8 cellular contexts compared by ENCODE assay signal in genomic region chr18:63162271-63163014, GRCh38.
DNase-seq lines count a peak whose midpoint lies in the region; ATAC-seq and TF ChIP-seq lines count a peak whose summit lies in the region.

No MANE protein-coding gene starts in this region.

- peaks cover 28% of the 10 kb centered on the region for H3K4me1 ChIP-seq in lower lobe of right lung

- TF ChIP-seq CTCF in lower lobe of right lung (IDR thresholded peaks at IDR 0.05) = no peak

- POLR2A ChIA-PET in activated CD8-positive, alpha-beta T cell treated with anti-CD3 and anti-CD28 coated beads, Interleukin-2, amount 10 ng/mL, durations not matched to agents 7 days and 5 days (lab: Charles Lee) = interaction anchor here (0.6 to 13.9 kb wide), 18 partner anchors 10 to 259 kb away, joined by 3 to 152 read pairs (median 5); partner anchors contain the start of gene BCL2

- H3K36me3 ChIP-seq in lower lobe of right lung (no peaks in the 10 kb centered on the region), MG63 (no peaks in the 10 kb centered on the region)

- H3K4me3 ChIP-seq in lower lobe of right lung = no peak overlapping the region
- no peak overlapping the region for H3K4me3 ChIP-seq in MG63

- peak overlapping the region; percentile 46 for H3K27ac ChIP-seq in lower lobe of right lung
- no peak overlapping the region for H3K27ac ChIP-seq in caudate nucleus (ENCODE audit: low read depth, low read length)

- no peaks in the 10 kb centered on the region for H3K9me3 Mint-ChIP-seq in activated CD8-positive, alpha-beta T cell treated with anti-CD3 and anti-CD28 coated beads, Interleukin-2, amount 10 ng/mL, durations not matched to agents 7 days and 5 days (ENCODE audit: insufficient read depth)

- no peaks in the 10 kb centered on the region for H3K27me3 Mint-ChIP-seq in activated CD8-positive, alpha-beta T cell treated with anti-CD3 and anti-CD28 coated beads, Interleukin-2, amount 10 ng/mL, durations not matched to agents 7 days and 5 days (ENCODE audit: low read depth)

- H3K27ac Mint-ChIP-seq in activated CD8-positive, alpha-beta T cell treated with anti-CD3 and anti-CD28 coated beads, Interleukin-2, amount 10 ng/mL, durations not matched to agents 7 days and 5 days = peak overlapping the region; percentile 93

- intact Hi-C loops in lower lobe of right lung (cut with DNase I) = no loop called here

- H3K4me1 Mint-ChIP-seq in activated CD8-positive, alpha-beta T cell treated with anti-CD3 and anti-CD28 coated beads, Interleukin-2, amount 10 ng/mL, durations not matched to agents 7 days and 5 days (ENCODE audit: low read depth) = peaks cover 90% of the 10 kb centered on the region

- ATAC-seq in HG03108 (IDR thresholded peaks at IDR 0.05; ENCODE audit: unreplicated experiment) (peak; percentile 20), lower lobe of right lung (peak; percentile 45 to 63)
- no peak for ATAC-seq in activated CD8-positive, alpha-beta T cell treated with anti-CD3 and anti-CD28 coated beads, Interleukin-2, amount 10 ng/mL, durations not matched to agents 7 days and 5 days

- DNase-seq in activated T-cell treated with anti-CD3 and anti-CD28 coated beads, Interleukin-2, amount 50 U/mL, for 1 hour = peak; percentile 37
- DNase-seq in activated T-cell treated with anti-CD3 and anti-CD28 coated beads for 4 hours (no peak), lower lobe of right lung (peak; percentile 61), caudate nucleus (lab: John Stamatoyannopoulos, UW) (no peak), MG63 (no peak), activated gamma-delta T cell treated with Interleukin-2 at 50 U/mL for 16 hours (no peak)
- peak; percentile 43 for DNase-seq in activated CD8-positive, alpha-beta T cell treated with anti-CD3 and anti-CD28 coated beads, Interleukin-2, amount 10 ng/mL, durations not matched to agents 7 days and 5 days

- CTCF ChIA-PET in activated CD8-positive, alpha-beta T cell treated with anti-CD3 and anti-CD28 coated beads, Interleukin-2, amount 10 ng/mL, durations not matched to agents 7 days and 5 days (lab: Charles Lee) = interaction anchor here (0.8 to 3.7 kb wide), 17 partner anchors 7 to 161 kb away, joined by 3 to 35 read pairs (median 6); partner anchors contain the start of gene BCL2

- H3K9me3 ChIP-seq in lower lobe of right lung (no peaks in the 10 kb centered on the region), MG63 (no peaks in the 10 kb centered on the region)

- H3K27me3 ChIP-seq in lower lobe of right lung (ENCODE audit: low read depth) (no peaks in the 10 kb centered on the region), MG63 (no peaks in the 10 kb centered on the region)

- peaks cover 73% of the 10 kb centered on the region for H3K36me3 Mint-ChIP-seq in activated CD8-positive, alpha-beta T cell treated with anti-CD3 and anti-CD28 coated beads, Interleukin-2, amount 10 ng/mL, durations not matched to agents 7 days and 5 days (ENCODE audit: low read depth)

- peak overlapping the region; percentile 78 for H3K4me3 Mint-ChIP-seq in activated CD8-positive, alpha-beta T cell treated with anti-CD3 and anti-CD28 coated beads, Interleukin-2, amount 10 ng/mL, durations not matched to agents 7 days and 5 days

Comparison
In these comparisons a context has a peak if more than half of its experiments do, and no peak if none do; other contexts are left out.
1. DNase-seq: peak in activated T-cell treated with anti-CD3 and anti-CD28 coated beads, Interleukin-2, amount 50 U/mL, for 1 hour (single experiment), activated CD8-positive, alpha-beta T cell treated with anti-CD3 and anti-CD28 coated beads, Interleukin-2, amount 10 ng/mL, durations not matched to agents 7 days and 5 days (single experiment) and lower lobe of right lung (single experiment); none in activated T-cell treated with anti-CD3 and anti-CD28 coated beads for 4 hours (single experiment), caudate nucleus (0 of 61), MG63 (single experiment) and activated gamma-delta T cell treated with Interleukin-2 at 50 U/mL for 16 hours (single experiment).